Comparison of ENCODE assay signal across 32 cellular contexts in the genomic region with DNA sequence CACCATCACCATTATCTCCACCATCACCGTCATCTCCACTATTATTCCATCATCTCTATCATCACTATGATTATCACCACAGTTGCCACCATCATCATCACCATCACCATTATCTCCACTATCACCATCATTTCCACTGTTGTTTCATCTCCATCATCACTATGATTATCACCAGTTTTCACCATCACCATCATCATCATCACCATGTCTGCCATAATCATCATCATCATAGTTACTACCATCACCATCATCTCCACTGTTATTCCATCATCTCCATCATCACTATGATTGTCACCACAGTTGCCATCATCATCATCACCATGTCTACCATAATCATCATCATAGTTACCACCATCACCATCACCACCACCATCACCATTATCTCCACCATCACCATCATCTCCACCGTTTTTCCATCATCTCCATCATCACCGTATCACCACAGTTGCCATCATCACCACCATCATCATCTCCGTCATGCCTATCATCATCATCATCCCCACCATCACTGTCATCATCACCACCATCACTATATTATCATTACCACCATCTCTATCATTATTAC.
"Had no signal": no experiment of that assay in that cellular context is flagged by ENCODE, and none has a peak within 500 bp of the region (broad histone marks: within the 10 kb centered on the region; RNA-seq: fewer than 3 reads in every experiment).

No MANE protein-coding gene starts in this region.

- H3K9ac ChIP-seq: parathyroid adenoma had no signal

- H3K36me3 Mint-ChIP-seq: natural killer cell treated with Interleukin-12 subunit alpha and Interleukin-12 subunit beta and Interleukin-15 and Interleukin-18, amount 100 ng/mL, for 72 hours had no signal

- H3K27me3 ChIP-seq: neutrophil, ovary, spleen, testis, tibial artery, transverse colon, upper lobe of right lung, vagina had no signal

- ATAC-seq: naive thymus-derived CD8-positive, alpha-beta T cell; natural killer cell treated with Interleukin-12 subunit alpha and Interleukin-12 subunit beta and Interleukin-15 and Interleukin-18, amount 100 ng/mL, for 72 hours; psoas muscle; right cardiac atrium; sciatic nerve; stimulated activated memory B cell treated with anti-CD40 and anti-IgM and Interleukin-4, amounts not matched to agents 10 μg/mL and 1 μg/mL and 100 μg/mL, for 72 hours; stimulated activated naive CD8-positive, alpha-beta T cell treated with anti-CD3 and anti-CD28 coated beads, Interleukin-15, amount 100 ng/mL, for 72 hours; stimulated activated naive CD8-positive, alpha-beta T cell treated with anti-CD3 and anti-CD28 coated beads, Interleukin-15, Interleukin-2, amounts not matched to agents 100 U/mL and 50 U/mL, for 24 hours; upper lobe of right lung had no signal

- H3K79me2 ChIP-seq: parathyroid adenoma had no signal

- H3K27ac Mint-ChIP-seq: naive B cell; naive thymus-derived CD8-positive, alpha-beta T cell; natural killer cell treated with Interleukin-12 subunit alpha and Interleukin-12 subunit beta and Interleukin-15 and Interleukin-18, amount 100 ng/mL, for 72 hours; nephron progenitor cell; progenitor cell of endocrine pancreas; stimulated activated memory B cell treated with anti-CD40 and anti-IgM and Interleukin-4, amounts not matched to agents 10 μg/mL and 1 μg/mL and 100 μg/mL, for 72 hours; stimulated activated naive CD8-positive, alpha-beta T cell treated with anti-CD3 and anti-CD28 coated beads, Interleukin-15, amount 100 ng/mL, for 72 hours had no signal

- H2AFZ ChIP-seq: parathyroid adenoma had no signal

- H3K36me3 ChIP-seq: neutrophil, ovary, suprapubic skin, tibial artery, transverse colon, upper lobe of right lung, vagina had no signal

- H3K27ac ChIP-seq: neutrophil, ovary, parathyroid adenoma, psoas muscle, skin epidermis, suprapubic skin, testis, tibial artery, transverse colon, upper lobe of right lung, vagina had no signal

- H3K4me3 ChIP-seq: ovary, psoas muscle, skin epidermis, smooth muscle cell, spleen, suprapubic skin, testis, tibial artery, transverse colon, upper lobe of right lung, vagina had no signal

- H3K4me3 Mint-ChIP-seq: naive B cell; naive thymus-derived CD8-positive, alpha-beta T cell; natural killer cell treated with Interleukin-12 subunit alpha and Interleukin-12 subunit beta and Interleukin-15 and Interleukin-18, amount 100 ng/mL, for 72 hours; nephron progenitor cell; neural crest cell; stimulated activated memory B cell treated with anti-CD40 and anti-IgM and Interleukin-4, amounts not matched to agents 10 μg/mL and 1 μg/mL and 100 μg/mL, for 72 hours; stimulated activated naive CD8-positive, alpha-beta T cell treated with anti-CD3 and anti-CD28 coated beads, Interleukin-15, amount 100 ng/mL, for 72 hours had no signal

- H3K4me1 Mint-ChIP-seq: nephron progenitor cell; stimulated activated memory B cell treated with anti-CD40 and anti-IgM and Interleukin-4, amounts not matched to agents 10 μg/mL and 1 μg/mL and 100 μg/mL, for 72 hours; stimulated activated naive CD8-positive, alpha-beta T cell treated with anti-CD3 and anti-CD28 coated beads, Interleukin-15, amount 100 ng/mL, for 72 hours had no signal

- H3K27me3 Mint-ChIP-seq: naive B cell; naive thymus-derived CD8-positive, alpha-beta T cell; natural killer cell treated with Interleukin-12 subunit alpha and Interleukin-12 subunit beta and Interleukin-15 and Interleukin-18, amount 100 ng/mL, for 72 hours; stimulated activated memory B cell treated with anti-CD40 and anti-IgM and Interleukin-4, amounts not matched to agents 10 μg/mL and 1 μg/mL and 100 μg/mL, for 72 hours; stimulated activated naive CD8-positive, alpha-beta T cell treated with anti-CD3 and anti-CD28 coated beads, Interleukin-15, amount 100 ng/mL, for 72 hours had no signal

- H3K4me2 ChIP-seq: smooth muscle cell had no signal

- H3K9me3 Mint-ChIP-seq: natural killer cell treated with Interleukin-12 subunit alpha and Interleukin-12 subunit beta and Interleukin-15 and Interleukin-18, amount 100 ng/mL, for 72 hours; nephron progenitor cell; neural crest cell had no signal

- DNase-seq: naive B cell; nephron progenitor cell; nucleus accumbens; ovary; psoas muscle; right cardiac atrium; spleen; stimulated activated CD4-positive, alpha-beta T cell treated with anti-CD3 and anti-CD28 coated beads, Interleukin-12 subunit alpha, Interleukin-12 subunit beta, amount 100 ng/mL, for 4 hours; stimulated activated CD4-positive, alpha-beta T cell treated with anti-CD3 and anti-CD28 coated beads, Interleukin-1b, Interleukin-23, amount 100 ng/mL, for 48 hours; stimulated activated CD4-positive, alpha-beta T cell treated with anti-CD3 and anti-CD28 coated beads, Interleukin-4, amount 100 ng/mL, for 1 hour; stimulated activated CD4-positive, alpha-beta T cell treated with anti-CD3 and anti-CD28 coated beads, Interleukin-4, amount 100 ng/mL, for 4 hours; stimulated activated CD8-positive, alpha-beta memory T cell treated with anti-CD3 and anti-CD28 coated beads, Interleukin-4, amount 100 ng/mL, for 48 hours; stimulated activated naive CD4-positive, alpha-beta T cell; stimulated activated naive CD8-positive, alpha-beta T cell treated with anti-CD3 and anti-CD28 coated beads, Interleukin-15, amount 100 ng/mL, for 72 hours; stimulated activated naive CD8-positive, alpha-beta T cell treated with anti-CD3 and anti-CD28 coated beads, Interleukin-15, Interleukin-2, amounts not matched to agents 100 U/mL and 50 U/mL, for 24 hours; substantia nigra; testis; transverse colon; upper lobe of right lung had no signal

- H3K4me1 ChIP-seq: parathyroid adenoma, psoas muscle, suprapubic skin, testis, tibial artery, transverse colon, upper lobe of right lung, vagina had no signal

- H3K9me3 ChIP-seq: neutrophil, ovary, psoas muscle, suprapubic skin, testis, tibial artery, transverse colon, upper lobe of right lung, vagina had no signal
